34 cellular contexts compared by ENCODE assay signal in genomic region chr1:168551688-168552087, GRCh38. TPM values are rescaled to one million over a fixed set of nuclear protein-coding genes. Genes with fewer than 3 reads are reported as not detected.
"Had no signal": no experiment of that assay in that cellular context is flagged by ENCODE, and none has a peak within 500 bp of the region (broad histone marks: within the 10 kb centered on the region; RNA-seq: fewer than 3 reads in every experiment).

No MANE protein-coding gene starts in this region.

- H3K36me3 Mint-ChIP-seq: immature natural killer cell, memory B cell, naive B cell had no signal

- H3K4me3 Mint-ChIP-seq: immature natural killer cell; memory B cell; naive B cell; natural killer cell treated with Interleukin-12 subunit alpha and Interleukin-12 subunit beta and Interleukin-15 and Interleukin-18, amount 100 ng/mL, for 72 hours; neural crest cell; stimulated activated naive CD8-positive, alpha-beta T cell treated with anti-CD3 and anti-CD28 coated beads, Interleukin-15, amount 100 ng/mL, for 72 hours had no signal

- H3K27me3 Mint-ChIP-seq: naive B cell; progenitor cell of endocrine pancreas; stimulated activated naive CD8-positive, alpha-beta T cell treated with anti-CD3 and anti-CD28 coated beads, Interleukin-15, amount 100 ng/mL, for 72 hours had no signal

- ATAC-seq: gastrocnemius medialis; heart left ventricle; left colon; left ventricle myocardium superior; mucosa of descending colon; natural killer cell treated with Interleukin-12 subunit alpha and Interleukin-12 subunit beta and Interleukin-15 and Interleukin-18, amount 100 ng/mL, for 72 hours; sciatic nerve; stimulated activated naive CD8-positive, alpha-beta T cell treated with anti-CD3 and anti-CD28 coated beads, Interleukin-15, amount 100 ng/mL, for 72 hours; upper lobe of right lung had no signal

- FAIRE-seq: colon had no signal

- H3K9me3 Mint-ChIP-seq: natural killer cell treated with Interleukin-12 subunit alpha and Interleukin-12 subunit beta and Interleukin-15 and Interleukin-18, amount 100 ng/mL, for 72 hours; neural crest cell had no signal

- H3K27ac Mint-ChIP-seq: memory B cell; naive B cell; natural killer cell treated with Interleukin-12 subunit alpha and Interleukin-12 subunit beta and Interleukin-15 and Interleukin-18, amount 100 ng/mL, for 72 hours; progenitor cell of endocrine pancreas; stimulated activated naive CD8-positive, alpha-beta T cell treated with anti-CD3 and anti-CD28 coated beads, Interleukin-15, amount 100 ng/mL, for 72 hours had no signal

- H3K4me1 ChIP-seq: gastrocnemius medialis, parathyroid adenoma, suprapubic skin, transverse colon, upper lobe of right lung, uterus had no signal

- H3K9me3 ChIP-seq: gastrocnemius medialis, mucosa of descending colon, neutrophil, suprapubic skin, transverse colon, upper lobe of right lung, uterus had no signal

- H3K27me3 ChIP-seq: dorsolateral prefrontal cortex, gastrocnemius medialis, heart left ventricle, neutrophil, suprapubic skin, transverse colon, upper lobe of right lung, uterus had no signal

- DNase-seq: dorsolateral prefrontal cortex; effector CD4-positive, alpha-beta T cell; gastrocnemius medialis; heart left ventricle; hypothalamus; immature natural killer cell; islet precursor cell; kidney glomerular epithelial cell; left colon; left ventricle myocardium superior; mucosa of descending colon; naive B cell; stimulated activated CD4-positive, alpha-beta T cell treated with anti-CD3 and anti-CD28 coated beads, Interleukin-12 subunit alpha, Interleukin-12 subunit beta, amount 100 ng/mL, for 4 hours; stimulated activated CD4-positive, alpha-beta T cell treated with anti-CD3 and anti-CD28 coated beads, Interleukin-1b, Interleukin-23, amount 100 ng/mL, for 48 hours; stimulated activated CD4-positive, alpha-beta T cell treated with anti-CD3 and anti-CD28 coated beads, Interleukin-4, amount 100 ng/mL, for 1 hour; stimulated activated CD8-positive, alpha-beta memory T cell treated with anti-CD3 and anti-CD28 coated beads, Interleukin-4, amount 100 ng/mL, for 48 hours; stimulated activated naive CD4-positive, alpha-beta T cell; stimulated activated naive CD8-positive, alpha-beta T cell treated with anti-CD3 and anti-CD28 coated beads, Interleukin-15, amount 100 ng/mL, for 72 hours; transverse colon; upper lobe of right lung; uterus had no signal

- H3K36me3 ChIP-seq: gastrocnemius medialis, heart left ventricle, neutrophil, suprapubic skin, transverse colon, upper lobe of right lung, uterus had no signal

- H3K27ac ChIP-seq: dorsolateral prefrontal cortex, gastrocnemius medialis, heart left ventricle, neutrophil, parathyroid adenoma, suprapubic skin, transverse colon, upper lobe of right lung, uterus had no signal

- H3K4me3 ChIP-seq: dorsolateral prefrontal cortex, gastrocnemius medialis, heart left ventricle, lung, mucosa of descending colon, smooth muscle cell, suprapubic skin, transverse colon, upper lobe of right lung, uterus had no signal

- H3K4me1 Mint-ChIP-seq: memory B cell, neural crest cell had no signal

RNA-seq across cellular contexts. Expression of gene XCL2, which starts 7.9 kb away (rescaled TPM):
- total RNA-seq: glomerular endothelial cell, left ventricle myocardium superior, neural crest cell, progenitor cell of endocrine pancreas, sciatic nerve, smooth muscle cell, suprapubic skin, uterus had no signal
- polyA plus RNA-seq: esophagus, heart left ventricle, smooth muscle cell had no signal

RNA-seq across cellular contexts. Expression of gene XCL1, which starts 24.7 kb away (rescaled TPM):
- total RNA-seq: gastrocnemius medialis, glomerular endothelial cell, neural crest cell, sciatic nerve, smooth muscle cell, suprapubic skin had no signal
